In the genomic region with DNA sequence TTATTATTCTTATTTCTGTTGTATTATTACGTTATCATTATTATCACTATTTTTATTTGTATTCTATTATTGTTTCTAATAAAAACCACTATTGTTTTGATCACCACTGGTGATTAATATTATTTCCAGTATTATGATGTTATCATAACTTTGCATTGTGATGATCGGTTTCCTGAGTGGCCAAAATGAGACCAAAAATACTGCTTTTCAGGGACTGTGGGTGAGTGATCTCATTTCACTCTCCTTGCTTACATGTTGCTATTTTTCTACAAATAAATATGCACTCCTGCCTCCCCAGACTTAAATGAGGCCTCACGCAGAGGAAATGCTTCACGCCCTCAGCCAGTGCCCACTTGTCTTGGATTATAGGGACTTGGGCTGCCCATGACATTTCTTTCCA, we compare ENCODE assay signal across 17 cellular contexts.
DNase-seq lines count a peak whose midpoint lies in the region; ATAC-seq and TF ChIP-seq lines count a peak whose summit lies in the region.
"Had no signal": no experiment of that assay in that cellular context is flagged by ENCODE, and none has a peak within 500 bp of the region (broad histone marks: within the 10 kb centered on the region; RNA-seq: fewer than 3 reads in every experiment).

No MANE protein-coding gene starts in this region.

- CTCF ChIA-PET in AG04450 (lab: Charles Lee) = no interaction called here
- CTCF ChIA-PET in RWPE1 (lab: Yijun Ruan, JAX) = interaction anchor here (0.7 kb wide), 1 partner anchor 50 kb away, joined by 3 read pairs; no protein-coding TSS in a partner anchor

- DNase-seq in AG04450 (ENCODE audit: low read depth, low spot score) (no peak), RWPE1 (ENCODE audit: low spot score) (no peak), lower lobe of right lung (no peak), stomach (no peak), NCI-H82 treated with DMSO at 0.1 percent for 48 hours (lab: John Stamatoyannopoulos, UW; ENCODE audit: unreplicated experiment) (no peak), NCI-H2171 treated with DMSO at 0.1 percent for 48 hours (lab: John Stamatoyannopoulos, UW) (no peak)
- DNase-seq: activated CD4-positive, CD25-positive, alpha-beta regulatory T cell treated with anti-CD3 and anti-CD28 coated beads, Interleukin-2, amount 50 U/mL, for 72 hours; NCI-H1092 treated with DMSO at 0.1 percent for 48 hours; NCI-H2029 treated with DMSO at 0.1 percent for 48 hours; NCI-H446 treated with DMSO at 0.1 percent for 48 hours; spleen; stimulated activated CD4-positive, alpha-beta T cell treated with anti-CD3 and anti-CD28 coated beads, Interleukin-4, amount 100 ng/mL, for 4 hours; T1000 had no signal

- intact Hi-C loops in lower lobe of right lung (cut with DNase I) = no loop called here
- intact Hi-C loops in stomach (cut with DNase I; ENCODE audit: low total_unique reads) = no loop called here

- H3K9me3 ChIP-seq in AG04450 (ENCODE audit: control insufficient read depth, insufficient read depth, low read length) (peaks cover 24% of the 10 kb centered on the region), lower lobe of right lung (peaks cover 8% of the 10 kb centered on the region), stomach (peaks cover 0 to 7% (median 3%) of the 10 kb centered on the region in 4 donors)

- 87 to 91% (median 87%) methylated on average over 4 of the region's 4 CpGs for WGBS in stomach, 5 donors

- no peak for TF ChIP-seq POLR2A in stomach (IDR thresholded peaks at IDR 0.05)

- TF ChIP-seq CTCF in AG04450 (IDR thresholded peaks at IDR 0.05; ENCODE audit: low read depth, low read length) (no peak), RWPE1 (conservative IDR thresholded peaks at IDR 0.05; ENCODE audit: low read depth) (no peak), lower lobe of right lung (IDR thresholded peaks at IDR 0.05) (no peak), stomach (IDR thresholded peaks at IDR 0.05) (no peak)

- H3K4me3 ChIP-seq in AG04450 (ENCODE audit: low read depth, low read length) (no peak overlapping the region), lower lobe of right lung (no peak overlapping the region), stomach (no peak overlapping the region)
- H3K4me3 ChIP-seq: coronary artery, spleen had no signal

- peaks cover 71% of the 10 kb centered on the region for H3K36me3 ChIP-seq in lower lobe of right lung
- peaks cover 20 to 70% (median 66%) of the 10 kb centered on the region in 4 donors for H3K36me3 ChIP-seq in stomach

- H3K4me1 ChIP-seq in lower lobe of right lung (peaks cover 41% of the 10 kb centered on the region), stomach (peaks cover 0 to 81% (median 33%) of the 10 kb centered on the region in 4 donors)

- ATAC-seq in lower lobe of right lung = no peak
- no peak for ATAC-seq in GM19452 (IDR thresholded peaks at IDR 0.05; ENCODE audit: unreplicated experiment)
- ATAC-seq: natural killer cell treated with Interleukin-12 subunit alpha and Interleukin-12 subunit beta and Interleukin-15 and Interleukin-18, amount 100 ng/mL, for 72 hours; SK-N-SH treated with all-trans-retinoic acid at 6 μM for 48 hours had no signal

- H3K27ac ChIP-seq in AG04450 (ENCODE audit: low read depth, low read length) = peak overlapping the region; percentile 2
- H3K27ac ChIP-seq in RWPE1 = peak overlapping the region; percentile 99
- peak overlapping the region; percentile 18 for H3K27ac ChIP-seq in lower lobe of right lung
- peak overlapping the region in 4 of 5 donors; percentile 49 to 71 (median 64) for H3K27ac ChIP-seq in stomach

- TF ChIP-seq EP300 in stomach (IDR thresholded peaks at IDR 0.05) = no peak

- H3K27me3 ChIP-seq in AG04450 (ENCODE audit: control insufficient read depth, insufficient read depth, low read length) (no peaks in the 10 kb centered on the region), lower lobe of right lung (ENCODE audit: low read depth) (no peaks in the 10 kb centered on the region), stomach (no peaks in the 10 kb centered on the region)
- H3K27me3 ChIP-seq: spleen had no signal

- POLR2A ChIA-PET in AG04450 (lab: Yijun Ruan, JAX) = interaction anchor here (0.6 kb wide), 1 partner anchor 40 kb away, joined by 8 read pairs; no protein-coding TSS in a partner anchor
- POLR2A ChIA-PET in RWPE1 (lab: Yijun Ruan, JAX; ENCODE audit: low non-redundant PET) = no interaction called here

Comparison
In these comparisons a context has a peak if more than half of its experiments do, and no peak if none do; other contexts are left out.
1. H3K27ac ChIP-seq: peak in every context shown above with its lines; median percentile 99 in RWPE1; 64 in stomach; 18 in lower lobe of right lung; 2 in AG04450.